Comparison of ENCODE assay signal across 6 cellular contexts in genomic region chr19:45867241-45867640, GRCh38. TPM values are rescaled to one million over a fixed set of nuclear protein-coding genes. Genes with fewer than 3 reads are reported as not detected.
"Had no signal": no experiment of that assay in that cellular context is flagged by ENCODE, and none has a peak within 500 bp of the region (broad histone marks: within the 10 kb centered on the region; RNA-seq: fewer than 3 reads in every experiment).

No MANE protein-coding gene starts in this region.

RNA-seq across cellular contexts. Expression of gene FOXA3, which starts 3.1 kb away (rescaled TPM):
- total RNA-seq: activated CD4-positive, alpha-beta memory T cell treated with anti-CD3 and anti-CD28 coated beads, Interleukin-2, amount 10 ng/mL, durations not matched to agents 7 days and 5 days; MCF 10A; OCI-LY7; PC-9; Right ventricle myocardium superior; T-helper 2 cell treated with Interferon-gamma antibody and Interleukin-4, amounts not matched to agents 100 ng/mL and 5 ng/mL, for 36 hours had no signal

RNA-seq across cellular contexts. Expression of gene NANOS2, which starts 47.3 kb away (rescaled TPM):
- total RNA-seq: activated CD4-positive, alpha-beta memory T cell treated with anti-CD3 and anti-CD28 coated beads, Interleukin-2, amount 10 ng/mL, durations not matched to agents 7 days and 5 days; MCF 10A; OCI-LY7; PC-9; Right ventricle myocardium superior; T-helper 2 cell treated with Interferon-gamma antibody and Interleukin-4, amounts not matched to agents 100 ng/mL and 5 ng/mL, for 36 hours had no signal
